8 cellular contexts compared by ENCODE assay signal in genomic region chr11:69000831-69001245, GRCh38. TPM values are rescaled to one million over a fixed set of nuclear protein-coding genes. Genes with fewer than 3 reads are reported as not detected.
DNase-seq lines count a peak whose midpoint lies in the region; ATAC-seq and TF ChIP-seq lines count a peak whose summit lies in the region.

No MANE protein-coding gene starts in this region.

- no peak overlapping the region for H3K27ac ChIP-seq in OCI-LY7 (ENCODE audit: low read depth, low read length, poor library complexity, severe bottlenecking)

- peak; percentile 80 for DNase-seq in DMS 273 (lab: John Stamatoyannopoulos, UW; ENCODE audit: unreplicated experiment)
- DNase-seq in OCI-LY7 (ENCODE audit: low spot score), result no peak
- DNase-seq in omental fat pad (ENCODE audit: low spot score), result no peak
- DNase-seq in activated CD4-positive, alpha-beta T cell treated with anti-CD3 and anti-CD28 coated beads for 1 hour, result no peak
- DNase-seq in cerebellar cortex (ENCODE audit: low spot score), result no peak
- no peak for DNase-seq in NCI-H2029 treated with DMSO at 0.1 percent for 48 hours (lab: John Stamatoyannopoulos, UW)

- no peak overlapping the region for H3K4me3 ChIP-seq in OCI-LY7 (ENCODE audit: low read depth, low read length, poor library complexity, severe bottlenecking)

- H3K79me2 ChIP-seq in OCI-LY7 (ENCODE audit: insufficient read depth, low read depth, low read length), result no peaks in the 10 kb centered on the region

- BruUV-seq in OCI-LY7 (replicated peaks; lab: Mats Ljungman, UMichigan), result no TSS peak

- no peak overlapping the region for H3K4me2 ChIP-seq in OCI-LY7 (ENCODE audit: low read length)

- H3K9me2 ChIP-seq in OCI-LY7 (ENCODE audit: insufficient read depth, low read length), result no peaks in the 10 kb centered on the region

- intact Hi-C loops in OCI-LY7 (cut with micrococcal nuclease; ENCODE audit: unreplicated experiment), result no loop called here

- H3K36me3 ChIP-seq in OCI-LY7 (ENCODE audit: insufficient read depth, low read length), result no peaks in the 10 kb centered on the region

- ATAC-seq in esophagus mucosa (peak; percentile 32), omental fat pad (ENCODE audit: low FRiP score) (peak; percentile 73), HG03457 (IDR thresholded peaks at IDR 0.05; ENCODE audit: unreplicated experiment) (no peak)

- H2AFZ ChIP-seq in OCI-LY7 (ENCODE audit: low read length), result no peak overlapping the region

- POLR2A ChIA-PET in OCI-LY7 (lab: Charles Lee), result interaction anchor here (0.6 kb wide), 1 partner anchor 10 kb away, joined by 3 read pairs; no protein-coding TSS in a partner anchor

- no peaks in the 10 kb centered on the region for H3K9me3 ChIP-seq in OCI-LY7 (ENCODE audit: low read length)

- H4K20me1 ChIP-seq in OCI-LY7 (ENCODE audit: insufficient read depth, low read length), result no peaks in the 10 kb centered on the region

- H3K4me1 ChIP-seq in OCI-LY7 (ENCODE audit: insufficient read depth, low read length, poor library complexity, severe bottlenecking), result no peaks in the 10 kb centered on the region

- TF ChIP-seq CTCF in OCI-LY7 (conservative IDR thresholded peaks at IDR 0.05; ENCODE audit: low read length), result peak; percentile 42; the same call in 1 of the 2 replicates
- peak in 1 of 3 donors; percentile 12 for TF ChIP-seq CTCF in omental fat pad (IDR thresholded peaks at IDR 0.05)

- CTCF ChIA-PET in OCI-LY7 (lab: Charles Lee; ENCODE audit: unreplicated experiment), result no interaction called here

RNA-seq across cellular contexts. Expression of gene MRGPRF, which starts 12.2 kb away (rescaled TPM):
- not detected in 2 replicates for total RNA-seq in OCI-LY7 (2014; rRNA removed; shearing (Covaris generic))
- total RNA-seq in OCI-LY7 (2022) (not detected in 2 replicates), esophagus mucosa (1.7 TPM), omental fat pad (10 to 100 TPM; 27.8 to 59.4 (median 54.5) TPM)

RNA-seq across cellular contexts. Expression of gene MRGPRD, which starts 20.1 kb away (rescaled TPM):
- not detected in 2 replicates for total RNA-seq in OCI-LY7 (2014; rRNA removed; shearing (Covaris generic))
- not detected in 2 replicates for total RNA-seq in OCI-LY7 (2022)
- not detected for total RNA-seq in esophagus mucosa
- total RNA-seq in omental fat pad, result not detected

RNA-seq across cellular contexts. Expression of gene TPCN2, which starts 47.9 kb away (rescaled TPM):
- total RNA-seq in OCI-LY7 (2014; rRNA removed; shearing (Covaris generic)), result 21.5 and 30.0 TPM in 2 replicates
- total RNA-seq in OCI-LY7 (2022) (59.8 and 65.2 TPM in 2 replicates), esophagus mucosa (6.6 TPM), omental fat pad (10 to 100 TPM; 11.8 to 23.3 (median 15.4) TPM)

Comparison
In these comparisons a context has a peak if more than half of its experiments do, and no peak if none do; other contexts are left out.
1. RNA of gene MRGPRF, which starts 12.2 kb away (total RNA-seq): 27.8 to 59.4 TPM in omental fat pad; 1.7 TPM in esophagus mucosa (single experiment) and not detected in OCI-LY7; every median in the first group is over 10 times any median in the second.